24 cellular contexts compared by ENCODE assay signal in the genomic region with DNA sequence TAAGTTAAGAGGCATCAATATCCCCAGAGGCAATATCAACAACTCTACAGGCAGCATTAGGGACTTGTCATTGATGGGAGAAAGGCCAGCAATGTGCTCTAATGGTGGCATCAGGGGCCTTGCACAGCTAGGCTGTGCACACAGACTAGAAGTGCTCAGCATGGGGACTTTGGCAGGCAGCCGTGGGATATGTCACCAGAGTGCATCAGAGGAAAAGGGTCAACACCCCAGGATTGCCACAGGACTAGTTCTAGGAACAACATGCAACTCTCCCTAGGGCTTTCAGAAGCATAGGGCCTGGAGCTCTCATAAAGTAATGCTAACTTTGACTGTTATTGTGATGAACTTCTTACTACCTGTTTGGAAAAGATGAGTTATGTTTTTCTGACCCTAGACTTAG. TPM values are rescaled to one million over a fixed set of nuclear protein-coding genes. Genes with fewer than 3 reads are reported as not detected.
DNase-seq lines count a peak whose midpoint lies in the region; ATAC-seq, FAIRE-seq and TF ChIP-seq lines count a peak whose summit lies in the region.
"Had no signal": no experiment of that assay in that cellular context is flagged by ENCODE, and none has a peak within 500 bp of the region (broad histone marks: within the 10 kb centered on the region; RNA-seq: fewer than 3 reads in every experiment).

No MANE protein-coding gene starts in this region.

- in situ Hi-C loops in Panc1 (cut with HindIII; ENCODE audit: low pct_unique_long_range_greater_than_20kb, low sequenced_read_pairs), result no loop called here

- no peak overlapping the region for H3K14ac ChIP-seq in H1 (ENCODE audit: insufficient read length)

- no peak overlapping the region for H2AK5ac ChIP-seq in H1 (ENCODE audit: low read depth, low read length)

- H3K18ac ChIP-seq in H1 (ENCODE audit: extremely low read depth, low read length), result peak overlapping the region; percentile 7; the same call in 1 of the 2 replicates

- H2BK15ac ChIP-seq in H1 (ENCODE audit: low read length), result no peak overlapping the region

- H3K4me3 ChIP-seq in Panc1 (ENCODE audit: low read depth in 2 of 2, low read length in 2 of 2), result no peak overlapping the region
- 0 out of 8 replicates have a peak overlapping the region, but pooled peaks of 1 of the 4 experiments have one; percentile 3 for H3K4me3 ChIP-seq in H1 (ENCODE audit: extremely low read depth in 1 of 4, insufficient read depth in 2 of 4, low read depth in 3 of 4, low read length in 4 of 4)
- H3K4me3 ChIP-seq in right lobe of liver, result no peak overlapping the region
- H3K4me3 ChIP-seq: A549 had no signal

- H4K8ac ChIP-seq in H1 (ENCODE audit: extremely low read depth, insufficient read depth, low read length), result no peak overlapping the region

- H3K27ac ChIP-seq in Panc1 (ENCODE audit: low read length), result no peak overlapping the region
- H3K27ac ChIP-seq in H1 (ENCODE audit: low read depth, low read length), result no peak overlapping the region
- no peak overlapping the region for H3K27ac ChIP-seq in right lobe of liver
- H3K27ac ChIP-seq: 22Rv1, A549, C4-2B had no signal

- H3K79me1 ChIP-seq in H1 (ENCODE audit: low read depth, low read length), result no peaks in the 10 kb centered on the region

- H3K56ac ChIP-seq in H1 (replicated peaks; ENCODE audit: insufficient read length, low read depth, low read length), result no peak overlapping the region

- no peak overlapping the region for H4K5ac ChIP-seq in H1 (ENCODE audit: insufficient read length, low read depth, low read length)

- no peak overlapping the region for H3K4ac ChIP-seq in H1 (replicated peaks; ENCODE audit: insufficient read length, low read depth, low read length)

- 0 out of 4 replicates have a peak overlapping the region, but pooled peaks of 1 of the 2 experiments have one; percentile 24 for H3K4me2 ChIP-seq in H1 (ENCODE audit: insufficient read depth in 1 of 2, low read depth in 2 of 2, low read length in 2 of 2)
- H3K4me2 ChIP-seq: A549 had no signal

- H2BK12ac ChIP-seq in H1 (ENCODE audit: low read depth, low read length), result no peak overlapping the region

- no peaks in the 10 kb centered on the region for H3K23me2 ChIP-seq in H1 (ENCODE audit: low read depth, low read length)

- intact Hi-C loops in Panc1 (cut with micrococcal nuclease; ENCODE audit: unreplicated experiment), result no loop called here
- intact Hi-C loops in right lobe of liver (cut with DNase I), result no loop called here

- CTCF ChIA-PET in Panc1 (lab: Charles Lee) (no interaction called here), H1 (lab: Charles Lee; ENCODE audit: partially characterized antibody) (interaction anchor here (0.8 to 1.0 kb wide), 3 partner anchors 27 to 385 kb away, joined by 3 read pairs; no protein-coding TSS in a partner anchor)

- no peaks in the 10 kb centered on the region for H3K79me2 ChIP-seq in H1 (ENCODE audit: control insufficient read depth in 1 of 2, insufficient read depth in 2 of 2, low read length in 2 of 2)

- no TSS peak for BruUV-seq in Panc1 (replicated peaks; lab: Mats Ljungman, UMichigan)

- no peak overlapping the region for H2BK5ac ChIP-seq in H1 (ENCODE audit: low read depth, low read length)

- H2BK120ac ChIP-seq in H1 (replicated peaks; ENCODE audit: low read depth, low read length), result no peak overlapping the region

- no peak overlapping the region for H2BK20ac ChIP-seq in H1 (ENCODE audit: low read length)

- DNase-seq in DMS 273 (lab: John Stamatoyannopoulos, UW; ENCODE audit: unreplicated experiment) (peak; percentile 40), DMS 273 treated with DMSO at 0.1 percent for 48 hours (lab: John Stamatoyannopoulos, UW) (no peak), Panc1 (ENCODE audit: low read depth, low spot score) (no peak), H1 (ENCODE audit: low read depth in 1 of 2, low spot score in 2 of 2) (no peak), right lobe of liver (peak; percentile 51 to 82 (median 59)), putamen (ENCODE audit: low spot score) (no peak)
- DNase-seq: AML-193; Caco-2; CD4-positive, alpha-beta T cell; DMS79 treated with DMSO at 0.1 percent for 48 hours; GF-D8; HFFc6; KG1 had no signal

- H3K36me3 ChIP-seq in Panc1 (ENCODE audit: control insufficient read depth, insufficient read depth, low read length), result no peaks in the 10 kb centered on the region
- no peaks in the 10 kb centered on the region for H3K36me3 ChIP-seq in H1 (ENCODE audit: control insufficient read depth in 2 of 4, insufficient read depth in 4 of 4, low read length in 3 of 4)
- no peaks in the 10 kb centered on the region for H3K36me3 ChIP-seq in right lobe of liver

- POLR2A ChIA-PET in Panc1 (lab: Charles Lee), result interaction anchor here (0.5 kb wide), 1 partner anchor 22 kb away, joined by 3 read pairs; no protein-coding TSS in a partner anchor
- POLR2A ChIA-PET in H1 (lab: Charles Lee; ENCODE audit: partially characterized antibody), result no interaction called here

- H3K23ac ChIP-seq in H1 (ENCODE audit: insufficient read length), result no peak overlapping the region

- no peak overlapping the region; a peak in 1 of 7 replicates for H3K9ac ChIP-seq in H1 (replicated peaks in 1 of 4; ENCODE audit: extremely low read depth in 1 of 4, low read depth in 3 of 4, low read length in 3 of 4)

- peak overlapping the region; percentile 57; the same call in 1 of the 2 replicates for H2AFZ ChIP-seq in H1 (ENCODE audit: low read length)

- FAIRE-seq in H1 (lab: Jason Lieb, UNC), result no peak
- FAIRE-seq: A549, D721Med, H54 had no signal

- H4K20me1 ChIP-seq in H1 (replicated peaks in 1 of 2; ENCODE audit: control insufficient read depth in 1 of 2, insufficient read depth in 2 of 2, low read length in 2 of 2), result no peaks in the 10 kb centered on the region

- no peaks in the 10 kb centered on the region for H3K4me1 ChIP-seq in Panc1 (ENCODE audit: control insufficient read depth, insufficient read depth, low read length)
- H3K4me1 ChIP-seq in H1 (replicated peaks in 1 of 4; ENCODE audit: control insufficient read depth in 3 of 4, insufficient read depth in 4 of 4, low read length in 3 of 4), result peaks cover 0 to 7% (median 4%) of the 10 kb centered on the region in 4 experiments; a peak in 5 of 7 replicates
- H3K4me1 ChIP-seq in right lobe of liver, result peaks cover 0 to 7% (median 0%) of the 10 kb centered on the region in 4 donors
- H3K4me1 ChIP-seq: A549, Caco-2 had no signal

- no peaks in the 10 kb centered on the region; the same call in 1 of the 2 replicates for H3K27me3 ChIP-seq in Panc1 (ENCODE audit: control insufficient read depth, insufficient read depth, low read length)
- H3K27me3 ChIP-seq in H1 (replicated peaks in 1 of 4; ENCODE audit: control insufficient read depth in 3 of 4, extremely low read depth in 1 of 4, insufficient read depth in 3 of 4, low read length in 3 of 4), result peaks cover 0 to 4% (median 0%) of the 10 kb centered on the region in 4 experiments; a peak in 2 of 7 replicates
- no peaks in the 10 kb centered on the region for H3K27me3 ChIP-seq in right lobe of liver

- 82% methylated on average over 1 of the region's 1 CpG; no CpG with 5 or more reads in 1 of the 2 experiments for WGBS in H1 (ENCODE audit: extremely low coverage in 1 of 2, insufficient coverage in 1 of 2, insufficient read length in 1 of 2, insufficient replicate concordance in 2 of 2, low coverage in 1 of 2, low lambda C conversion rate in 2 of 2, missing lambda C conversion rate in 1 of 2), 2 experiments
- WGBS in right lobe of liver (ENCODE audit: insufficient coverage, low coverage, low lambda C conversion rate, missing lambda C conversion rate), result no CpG with 5 or more reads among the region's 1 CpG

- no peak for TF ChIP-seq RAD21 in H1 (IDR thresholded peaks at IDR 0.05 in 1 of 2, conservative IDR thresholded peaks at IDR 0.05 in 1 of 2; ENCODE audit: low read depth in 2 of 2, low read length in 2 of 2)

- TF ChIP-seq POLR2A in H1 (IDR thresholded peaks at IDR 0.05; ENCODE audit: control extremely low read depth in 1 of 2, low read depth in 2 of 2, low read length in 2 of 2) (no peak), right lobe of liver (IDR thresholded peaks at IDR 0.05) (no peak)

- H3K9me3 ChIP-seq in Panc1 (ENCODE audit: control insufficient read depth, insufficient read depth, low read depth, low read length) (no peaks in the 10 kb centered on the region), H1 (ENCODE audit: insufficient read depth in 2 of 2, low read depth in 1 of 2, low read length in 1 of 2) (no peaks in the 10 kb centered on the region), right lobe of liver (no peaks in the 10 kb centered on the region)
- H3K9me3 ChIP-seq: A549, Caco-2 had no signal

- peak; percentile 35 for ATAC-seq in Panc1
- peak; percentile 70 to 98 (median 84) for ATAC-seq in right lobe of liver
- ATAC-seq in GM18870 (IDR thresholded peaks at IDR 0.05; ENCODE audit: unreplicated experiment), result no peak
- ATAC-seq in HG03457 (IDR thresholded peaks at IDR 0.05; ENCODE audit: unreplicated experiment), result no peak
- ATAC-seq: A549, HCT116 had no signal

- TF ChIP-seq CTCF in Panc1 (IDR thresholded peaks at IDR 0.05) (no peak), H1 (IDR thresholded peaks at IDR 0.05; ENCODE audit: control extremely low read depth in 1 of 3, insufficient read depth in 1 of 3, low read depth in 1 of 3, low read length in 3 of 3) (no peak), right lobe of liver (IDR thresholded peaks at IDR 0.05) (no peak)

- H4K91ac ChIP-seq in H1 (replicated peaks; ENCODE audit: insufficient read length, low read length), result no peak overlapping the region

- TF ChIP-seq EP300 in H1 (IDR thresholded peaks at IDR 0.05; ENCODE audit: borderline replicate concordance in 1 of 2, low read depth in 2 of 2, low read length in 2 of 2), result no peak

RNA-seq across cellular contexts. Expression of a gene that starts 32.2 kb away (rescaled TPM):
- total RNA-seq in Panc1 (2021; ENCODE audit: unreplicated experiment) (277 TPM), right lobe of liver (10 to 100 TPM; 13.1 to 31.6 (median 19.7) TPM)
- 150 TPM for polyA plus RNA-seq in Panc1 (2012; ENCODE audit: insufficient read length)
- 26.1 and 30.3 TPM in 2 replicates for total RNA-seq in H1 (2021; fragmentation: NEBNext Ultra II Directional; extraction: Animal tissue kit (Norgen Biotek cat#: 25700))
- polyA plus RNA-seq in H1 (2011; rRNA removed), result 17.7 and 26.1 TPM in 2 replicates
- 9.2 TPM for polyA plus RNA-seq in H1 (2011; cell fraction: cytosol; rRNA removed)
- polyA plus RNA-seq in H1 (2011; cell fraction: nucleus; rRNA removed), result 29.5 TPM
- 15.8 to 24.3 TPM (median 20.7 TPM) in 4 replicates for polyA plus RNA-seq in H1 (2012, experiment 1 of 2)
- 2.6 TPM for polyA plus RNA-seq in H1 (2012, experiment 2 of 2)
- 17.8 TPM for polyA plus RNA-seq in H1 (2013, experiment 1 of 2)
- 21.8 TPM for polyA plus RNA-seq in H1 (2013, experiment 2 of 2)
- 6.9 and 18.7 TPM in 2 replicates for polyA minus RNA-seq in H1 (2011; rRNA and poly(A)+ RNA removed)
- 25.5 TPM for polyA minus RNA-seq in H1 (2011; cell fraction: cytosol; rRNA and poly(A)+ RNA removed)
- polyA minus RNA-seq in H1 (2011; cell fraction: nucleus; rRNA and poly(A)+ RNA removed), result 41.0 TPM

RNA-seq across cellular contexts. Expression of a gene that starts 59.1 kb away (rescaled TPM):
- total RNA-seq in Panc1 (2021; ENCODE audit: unreplicated experiment), result 0.13 TPM
- 0.15 TPM for polyA plus RNA-seq in Panc1 (2012; ENCODE audit: insufficient read length)
- not detected in 2 replicates for total RNA-seq in H1 (2021; fragmentation: NEBNext Ultra II Directional; extraction: Animal tissue kit (Norgen Biotek cat#: 25700))
- polyA plus RNA-seq in H1 (2011; rRNA removed), result not detected in 2 replicates
- polyA plus RNA-seq in H1 (2011; cell fraction: cytosol; rRNA removed), result not detected
- polyA plus RNA-seq in H1 (2011; cell fraction: nucleus; rRNA removed), result not detected
- polyA plus RNA-seq in H1 (2012, experiment 1 of 2), result not detected in 4 replicates
- not detected for polyA plus RNA-seq in H1 (2012, experiment 2 of 2)
- polyA plus RNA-seq in H1 (2013, experiment 1 of 2), result not detected
- polyA plus RNA-seq in H1 (2013, experiment 2 of 2), result not detected
- not detected in 2 replicates for polyA minus RNA-seq in H1 (2011; rRNA and poly(A)+ RNA removed)
- polyA minus RNA-seq in H1 (2011; cell fraction: cytosol; rRNA and poly(A)+ RNA removed), result not detected
- not detected for polyA minus RNA-seq in H1 (2011; cell fraction: nucleus; rRNA and poly(A)+ RNA removed)
- total RNA-seq in right lobe of liver, result not detected
- total RNA-seq: CD4-positive, alpha-beta T cell; HFFc6; HT-29 had no signal
- polyA plus RNA-seq: BJ, IgD-negative memory B cell had no signal

Comparison
In these comparisons a context has a peak if more than half of its experiments do, and no peak if none do; other contexts are left out.
1. DNase-seq: peak in DMS 273 (single experiment) and right lobe of liver (3 of 3); none in DMS 273 treated with DMSO at 0.1 percent for 48 hours (single experiment), Panc1 (single experiment), H1 (0 of 2) and putamen (single experiment).
2. ATAC-seq: peak in Panc1 (single experiment) and right lobe of liver (4 of 4); none in GM18870 (single experiment) and HG03457 (single experiment).